In genomic region chr14:61218765-61219164, GRCh38 we compare ENCODE assay signal across 15 cellular contexts.
A peak's percentile ranks its signal among the peaks of the same experiment; 100 is the strongest.
DNase-seq lines count a peak whose midpoint lies in the region; ATAC-seq and TF ChIP-seq lines count a peak whose summit lies in the region.
"Had no signal": no experiment of that assay in that cellular context is flagged by ENCODE, and none has a peak within 500 bp of the region (broad histone marks: within the 10 kb centered on the region; RNA-seq: fewer than 3 reads in every experiment).

No MANE protein-coding gene starts in this region.

- H2BK120ac ChIP-seq in IMR-90 (ENCODE audit: low read depth, low read length), result peak overlapping the region; percentile 79

- peaks cover 80% of the 10 kb centered on the region for H3K4me1 Mint-ChIP-seq in nephron progenitor cell

- no peak overlapping the region for H3K56ac ChIP-seq in IMR-90 (ENCODE audit: extremely low read depth, insufficient read depth, low read length)

- H2AK5ac ChIP-seq in IMR-90 (ENCODE audit: low read depth, low read length), result no peak overlapping the region

- peak overlapping the region; percentile 61 for H3K14ac ChIP-seq in IMR-90 (replicated peaks; ENCODE audit: low read depth, low read length)

- 25% methylated on average over 1 of the region's 6 CpGs; no CpG with 5 or more reads in 1 of the 2 experiments for WGBS in IMR-90 (ENCODE audit: extremely low coverage in 2 of 2, insufficient read length in 1 of 2), 2 experiments

- no peaks in the 10 kb centered on the region for H3K36me3 Mint-ChIP-seq in nephron progenitor cell (ENCODE audit: low read depth)

- POLR2A ChIA-PET in IMR-90 (lab: Charles Lee; ENCODE audit: unreplicated experiment), result no interaction called here

- no peak overlapping the region; the same call in 1 of the 2 replicates for H3K4me2 ChIP-seq in IMR-90 (ENCODE audit: low read depth, low read length)
- peak overlapping the region; percentile 60 for H3K4me2 ChIP-seq in fibroblast of lung (ENCODE audit: extremely low read depth, insufficient read depth, low read length)
- H3K4me2 ChIP-seq: BLaER1 had no signal

- CTCF ChIA-PET in IMR-90 (lab: Yijun Ruan, JAX), result no interaction called here

- H3K4me3 Mint-ChIP-seq in nephron progenitor cell, result peak overlapping the region; percentile 37

- peaks cover 14% of the 10 kb centered on the region for H3K27me3 Mint-ChIP-seq in nephron progenitor cell (ENCODE audit: low read depth, poor library complexity)

- H3K79me1 ChIP-seq in IMR-90 (ENCODE audit: low read depth in 1 of 2, low read length in 2 of 2), result no peaks in the 10 kb centered on the region

- no peak for TF ChIP-seq CTCF in IMR-90 (conservative IDR thresholded peaks at IDR 0.05; ENCODE audit: low read depth, low read length)
- no peak for TF ChIP-seq CTCF in fibroblast of lung (conservative IDR thresholded peaks at IDR 0.05 in 1 of 2, IDR thresholded peaks at IDR 0.05 in 1 of 2; ENCODE audit: low read depth in 1 of 2, low read length in 2 of 2)
- TF ChIP-seq CTCF in nephron progenitor cell (IDR thresholded peaks at IDR 0.05), result no peak

- H2AK9ac ChIP-seq in IMR-90 (replicated peaks; ENCODE audit: low read depth, low read length, poor library complexity), result no peak overlapping the region

- H3K27me3 ChIP-seq in IMR-90 (ENCODE audit: control insufficient read depth, insufficient read depth, low read length), result no peaks in the 10 kb centered on the region
- no peaks in the 10 kb centered on the region for H3K27me3 ChIP-seq in fibroblast of lung (ENCODE audit: control insufficient read depth, insufficient read depth, low read length)
- H3K27me3 ChIP-seq: colonic mucosa, Peyer's patch had no signal

- peak overlapping the region in 1 of 2 experiments; percentile 17; a peak in 2 of 4 replicates for H4K8ac ChIP-seq in IMR-90 (ENCODE audit: low read depth in 2 of 2, low read length in 2 of 2)

- no peak for TF ChIP-seq RAD21 in IMR-90 (IDR thresholded peaks at IDR 0.05; ENCODE audit: low read length)

- H4K91ac ChIP-seq in IMR-90 (ENCODE audit: insufficient read depth, low read depth, low read length), result peak overlapping the region; percentile 40

- no peak; the same call in 1 of the 2 replicates for ATAC-seq in IMR-90 (ENCODE audit: low read depth)
- ATAC-seq: left lobe of liver had no signal

- H3K4ac ChIP-seq in IMR-90 (ENCODE audit: low read depth, low read length), result peak overlapping the region; percentile 72; the same call in 1 of the 2 replicates

- H3K9me3 ChIP-seq in IMR-90 (ENCODE audit: control insufficient read depth, insufficient read depth, low read length) (no peaks in the 10 kb centered on the region), fibroblast of lung (ENCODE audit: control insufficient read depth, insufficient read depth, low read depth, low read length) (no peaks in the 10 kb centered on the region)
- H3K9me3 ChIP-seq: BLaER1, colonic mucosa, Peyer's patch had no signal

- peak overlapping the region; percentile 94 for H3K27ac Mint-ChIP-seq in nephron progenitor cell

- peaks cover 28% of the 10 kb centered on the region for H3K4me1 ChIP-seq in IMR-90 (ENCODE audit: control insufficient read depth, insufficient read depth, low read length)
- H3K4me1 ChIP-seq in fibroblast of lung (ENCODE audit: control insufficient read depth, extremely low read depth, insufficient read depth, low read length), result peaks cover 12% of the 10 kb centered on the region
- H3K4me1 ChIP-seq: BLaER1, colonic mucosa, Peyer's patch had no signal

- H3K23ac ChIP-seq in IMR-90 (ENCODE audit: low read depth, low read length), result no peak overlapping the region

- TF ChIP-seq POLR2A in IMR-90 (IDR thresholded peaks at IDR 0.05; ENCODE audit: low read depth, low read length), result no peak

- H2BK5ac ChIP-seq in IMR-90 (ENCODE audit: low read depth, low read length, poor library complexity, severe bottlenecking), result no peak overlapping the region

- no peak overlapping the region for H3K4me3 ChIP-seq in IMR-90 (ENCODE audit: insufficient read depth, low read depth, low read length)
- no peak overlapping the region for H3K4me3 ChIP-seq in fibroblast of lung (replicated peaks in 1 of 4; ENCODE audit: control extremely low read depth in 1 of 4, insufficient read depth in 1 of 4, low read depth in 3 of 4, low read length in 4 of 4)
- H3K4me3 ChIP-seq: BLaER1, colonic mucosa, Peyer's patch had no signal

- H4K5ac ChIP-seq in IMR-90 (ENCODE audit: low read depth, low read length), result no peak overlapping the region

- in situ Hi-C loops in IMR-90 (cut with MboI; ENCODE audit: low sequenced_read_pairs), result no loop called here

- peak; percentile 46 for DNase-seq in AG20443 (ENCODE audit: low spot score)
- no peak for DNase-seq in IMR-90
- peak in 1 of 2 donors; percentile 52 for DNase-seq in fibroblast of lung (ENCODE audit: low read depth in 2 of 2)
- peak; percentile 16 for DNase-seq in nephron progenitor cell
- DNase-seq in foreskin melanocyte, result no peak
- no peak for DNase-seq in amniotic stem cell (lab: John Stamatoyannopoulos, UW)
- DNase-seq in HuH-7.5 (ENCODE audit: low spot score), result no peak
- DNase-seq: activated gamma-delta T cell, colonic mucosa, DMS153, NCI-H1417 treated with DMSO at 0.1 percent for 48 hours, NCI-H526, Peyer's patch had no signal

- H4K20me1 ChIP-seq in IMR-90 (ENCODE audit: insufficient read depth, low read length), result no peaks in the 10 kb centered on the region
- H4K20me1 ChIP-seq in fibroblast of lung (ENCODE audit: control insufficient read depth, extremely low read depth, insufficient read depth, low read length), result no peaks in the 10 kb centered on the region
- H4K20me1 ChIP-seq: BLaER1 had no signal

- no peaks in the 10 kb centered on the region for H3K36me3 ChIP-seq in IMR-90 (ENCODE audit: control insufficient read depth, insufficient read depth, low read length)
- H3K36me3 ChIP-seq in fibroblast of lung (ENCODE audit: control insufficient read depth, insufficient read depth, low read length), result no peaks in the 10 kb centered on the region
- H3K36me3 ChIP-seq: BLaER1, colonic mucosa, Peyer's patch had no signal

- no peaks in the 10 kb centered on the region for H3K9me3 Mint-ChIP-seq in nephron progenitor cell

- intact Hi-C loops in IMR-90 (cut with micrococcal nuclease), result no loop called here

- dilution Hi-C loops in IMR-90 (cut with HindIII; ENCODE audit: low sequenced_read_pairs, unreplicated experiment), result no loop called here

- H3K9me1 ChIP-seq in IMR-90 (ENCODE audit: insufficient read depth, low read length), result peaks cover 10% of the 10 kb centered on the region; the same call in 1 of the 2 replicates

- H3K18ac ChIP-seq in IMR-90 (ENCODE audit: low read depth, low read length), result peak overlapping the region; percentile 11; the same call in 1 of the 2 replicates

- no peak overlapping the region; the same call in 2 of the 3 replicates for H2BK15ac ChIP-seq in IMR-90 (ENCODE audit: low read depth, low read length)

- peak overlapping the region; percentile 66 for H2BK20ac ChIP-seq in IMR-90 (ENCODE audit: low read depth, low read length)

- no TSS peak for BruUV-seq in IMR-90 (replicated peaks; lab: Mats Ljungman, UMichigan)

- H3K27ac ChIP-seq in IMR-90 (ENCODE audit: insufficient read depth, low read length) (no peak overlapping the region), fibroblast of lung (ENCODE audit: insufficient read depth, low read length) (no peak overlapping the region)
- H3K27ac ChIP-seq: BLaER1, colonic mucosa, Peyer's patch had no signal

- no peaks in the 10 kb centered on the region for H3K79me2 ChIP-seq in fibroblast of lung (ENCODE audit: control insufficient read depth, insufficient read depth, low read length)

- H2AFZ ChIP-seq in IMR-90 (replicated peaks; ENCODE audit: low read length, poor library complexity) (peak overlapping the region; percentile 53), fibroblast of lung (ENCODE audit: low read length) (no peak overlapping the region)

- H3K9ac ChIP-seq in IMR-90 (ENCODE audit: low read depth, low read length) (no peak overlapping the region), fibroblast of lung (ENCODE audit: insufficient read depth, low read length) (no peak overlapping the region)
- H3K9ac ChIP-seq: BLaER1 had no signal

TF ChIP-seq in IMR-90, 13 proteins besides CTCF, POLR2A, EP300 and RAD21:
- no peak for TF ChIP-seq MAZ (IDR thresholded peaks at IDR 0.05; ENCODE audit: borderline replicate concordance, low read depth, low read length)
- no peak for TF ChIP-seq RCOR1 (IDR thresholded peaks at IDR 0.05; ENCODE audit: insufficient replicate concordance, low read length)
- no peak for TF ChIP-seq CEBPB (IDR thresholded peaks at IDR 0.05; ENCODE audit: low read depth, low read length)
- no peak for TF ChIP-seq CHD1 (IDR thresholded peaks at IDR 0.05; ENCODE audit: low read depth, low read length)
- no peak for TF ChIP-seq MXI1 (IDR thresholded peaks at IDR 0.05; ENCODE audit: borderline replicate concordance, low read depth, low read length)
- TF ChIP-seq MAFK (IDR thresholded peaks at IDR 0.05; ENCODE audit: low read depth, low read length), result no peak

Comparison
In these comparisons a context has a peak if more than half of its experiments do, and no peak if none do; other contexts are left out.
1. DNase-seq: peak in AG20443 (single experiment) and nephron progenitor cell (single experiment); none in IMR-90 (single experiment), foreskin melanocyte (single experiment), amniotic stem cell (single experiment) and HuH-7.5 (single experiment).